In genomic region chr2:110679337-110679707, GRCh38 we compare ENCODE assay signal across 10 cellular contexts. TPM values are rescaled to one million over a fixed set of nuclear protein-coding genes. Genes with fewer than 3 reads are reported as not detected.
DNase-seq lines count a peak whose midpoint lies in the region; ATAC-seq, FAIRE-seq and TF ChIP-seq lines count a peak whose summit lies in the region.
"Had no signal": no experiment of that assay in that cellular context is flagged by ENCODE, and none has a peak within 500 bp of the region (broad histone marks: within the 10 kb centered on the region; RNA-seq: fewer than 3 reads in every experiment).

No MANE protein-coding gene starts in this region.

- peak overlapping the region in 4 of 7 donors; percentile 14 to 98 (median 68) for H3K27ac Mint-ChIP-seq in CD14-positive monocyte
- H3K27ac Mint-ChIP-seq in activated naive CD8-positive, alpha-beta T cell, result no peak overlapping the region

- H3K27me3 Mint-ChIP-seq in CD14-positive monocyte (ENCODE audit: low read depth in 3 of 3), result peaks cover 0 to 2% (median 0%) of the 10 kb centered on the region in 3 donors
- no peaks in the 10 kb centered on the region for H3K27me3 Mint-ChIP-seq in activated naive CD8-positive, alpha-beta T cell

- H3K4me1 ChIP-seq in HUES48 (ENCODE audit: control insufficient read depth, insufficient read depth, low read length) (peaks cover 42% of the 10 kb centered on the region), muscle layer of colon (ENCODE audit: insufficient read depth, low read length) (peaks cover 15% of the 10 kb centered on the region)

- FAIRE-seq in D721Med (lab: Jason Lieb, UNC), result no peak

- H3K9me3 Mint-ChIP-seq in CD14-positive monocyte, result no peaks in the 10 kb centered on the region
- no peaks in the 10 kb centered on the region for H3K9me3 Mint-ChIP-seq in activated naive CD8-positive, alpha-beta T cell (ENCODE audit: low read depth)

- ATAC-seq in HG02973 (IDR thresholded peaks at IDR 0.05; ENCODE audit: unreplicated experiment), result no peak
- ATAC-seq in GM18505 (IDR thresholded peaks at IDR 0.05; ENCODE audit: unreplicated experiment), result no peak

- no peak overlapping the region for H3K9ac ChIP-seq in HUES48 (ENCODE audit: low read depth, low read length)
- peak overlapping the region; percentile 96 for H3K9ac ChIP-seq in muscle layer of colon (ENCODE audit: low read length)

- no peak for TF ChIP-seq POLR2A in GM18505 (IDR thresholded peaks at IDR 0.05; ENCODE audit: borderline replicate concordance, extremely low read depth, insufficient read depth, insufficient read length)

- peaks cover 35% of the 10 kb centered on the region for H3K4me1 Mint-ChIP-seq in CD14-positive monocyte
- H3K4me1 Mint-ChIP-seq in activated naive CD8-positive, alpha-beta T cell (ENCODE audit: low read depth), result peaks cover 22% of the 10 kb centered on the region

- intact Hi-C loops in CD14-positive monocyte (cut with micrococcal nuclease), result no loop called here

- no peaks in the 10 kb centered on the region for H3K36me3 Mint-ChIP-seq in CD14-positive monocyte
- no peaks in the 10 kb centered on the region for H3K36me3 Mint-ChIP-seq in activated naive CD8-positive, alpha-beta T cell

- TF ChIP-seq CTCF in CD14-positive monocyte (IDR thresholded peaks at IDR 0.05), result no peak
- no peak for TF ChIP-seq CTCF in D721Med (IDR thresholded peaks at IDR 0.05; ENCODE audit: insufficient read depth, missing control alignments)

- H3K9me3 ChIP-seq in HUES48 (ENCODE audit: control insufficient read depth, insufficient read depth, low read length) (no peaks in the 10 kb centered on the region; the same call in 1 of the 2 replicates), muscle layer of colon (ENCODE audit: low read length) (no peaks in the 10 kb centered on the region)

- H3K27ac ChIP-seq in HUES48 (ENCODE audit: low read depth, low read length) (no peak overlapping the region), muscle layer of colon (ENCODE audit: low read depth, low read length) (no peak overlapping the region)

- H3K27me3 ChIP-seq in HUES48 (ENCODE audit: control insufficient read depth, insufficient read depth, low read length) (no peaks in the 10 kb centered on the region; the same call in 1 of the 2 replicates), muscle layer of colon (ENCODE audit: control insufficient read depth in 1 of 2, insufficient read depth in 2 of 2, low read length in 2 of 2) (peaks cover 0 to 4% of the 10 kb centered on the region in 2 donors)

- H3K36me3 ChIP-seq in HUES48 (ENCODE audit: control insufficient read depth, insufficient read depth, low read length) (peaks cover 20% of the 10 kb centered on the region), muscle layer of colon (ENCODE audit: insufficient read depth, low read length) (no peaks in the 10 kb centered on the region)

- H3K4me3 ChIP-seq in HUES48 (ENCODE audit: low read depth, low read length) (peak overlapping the region; percentile 96; the same call in 1 of the 2 replicates), muscle layer of colon (ENCODE audit: low read depth in 1 of 2, low read length in 2 of 2) (peak overlapping the region in 1 of 2 donors; percentile 99)

- peak overlapping the region; percentile 99 for H3K4me3 Mint-ChIP-seq in CD14-positive monocyte
- H3K4me3 Mint-ChIP-seq in activated naive CD8-positive, alpha-beta T cell, result peak overlapping the region; percentile 98

- no peak for DNase-seq in CD14-positive monocyte (ENCODE audit: low spot score)
- no peak for DNase-seq in NCI-H2227 treated with DMSO at 0.1 percent for 48 hours (lab: John Stamatoyannopoulos, UW)
- DNase-seq in D721Med (ENCODE audit: insufficient read length, low spot score), result no peak
- DNase-seq: islet precursor cell, NCI-H1417 had no signal

RNA-seq across cellular contexts. Expression of gene BUB1, which starts 1.5 kb away (rescaled TPM):
- polyA plus RNA-seq in CD14-positive monocyte, result under 1 TPM; 0.24 to 0.30 TPM

RNA-seq across cellular contexts. Expression of gene ACOXL, which starts 53.1 kb away (rescaled TPM):
- polyA plus RNA-seq in CD14-positive monocyte, result under 1 TPM in 1 of 2 donors, not detected in 1; 0.35 TPM
